13 cellular contexts compared by ENCODE assay signal in the genomic region with DNA sequence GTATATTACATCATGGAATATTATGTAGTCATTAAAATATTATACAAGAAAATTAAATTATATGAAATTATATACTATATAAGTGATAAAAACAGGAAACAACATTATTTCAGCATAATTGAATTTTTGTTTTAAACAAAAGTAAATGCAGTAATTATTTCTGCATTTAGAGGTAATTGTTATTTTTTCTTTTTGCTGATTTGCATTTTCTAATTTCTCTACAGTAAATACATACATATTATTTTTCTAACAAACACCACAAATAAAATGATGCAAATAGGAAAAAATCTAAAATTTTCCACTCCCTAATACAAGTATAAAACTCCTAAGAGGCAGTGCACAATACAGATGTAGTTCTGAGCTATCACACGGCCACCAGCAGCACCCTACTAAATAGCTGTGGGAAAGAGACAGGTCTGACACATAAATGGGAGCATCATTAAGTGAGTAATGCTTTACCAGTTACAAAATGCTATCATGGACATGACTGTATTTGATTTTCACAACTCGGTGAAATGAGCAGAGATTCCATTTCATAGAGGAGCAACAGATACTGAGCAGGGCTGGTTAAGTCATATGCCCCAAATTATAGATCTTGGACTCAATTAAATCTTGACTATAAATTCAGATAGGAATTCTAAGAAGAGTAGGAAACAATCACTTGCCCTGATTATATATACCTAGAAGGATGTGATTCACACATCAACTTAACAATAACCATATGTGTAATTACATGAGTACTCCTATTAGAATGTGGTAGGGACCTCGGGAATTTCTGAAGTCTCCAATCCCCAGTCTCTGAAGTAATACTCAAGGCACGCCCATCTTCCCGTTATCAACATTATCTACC. TPM values are rescaled to one million over a fixed set of nuclear protein-coding genes. Genes with fewer than 3 reads are reported as not detected.
A peak's percentile ranks its signal among the peaks of the same experiment; 100 is the strongest.
DNase-seq lines count a peak whose midpoint lies in the region; ATAC-seq and TF ChIP-seq lines count a peak whose summit lies in the region.
"Had no signal": no experiment of that assay in that cellular context is flagged by ENCODE, and none has a peak within 500 bp of the region (broad histone marks: within the 10 kb centered on the region; RNA-seq: fewer than 3 reads in every experiment).

No MANE protein-coding gene starts in this region.

- TF ChIP-seq EP300 in gastroesophageal sphincter (IDR thresholded peaks at IDR 0.05), result no peak

- no peaks in the 10 kb centered on the region for H3K36me3 Mint-ChIP-seq in activated naive CD4-positive, alpha-beta T cell treated with anti-CD3 and anti-CD28 coated beads, Interleukin-2, amount 50 U/mL, for 72 hours
- H3K36me3 Mint-ChIP-seq in stimulated activated effector memory CD8-positive, alpha-beta T cell treated with anti-CD3 and anti-CD28 coated beads, Interleukin-12 subunit alpha, Interleukin-12 subunit beta, amount 100 ng/mL, for 72 hours, result no peaks in the 10 kb centered on the region

- H3K4me1 ChIP-seq in gastroesophageal sphincter, result peaks cover 0 to 13% (median 7%) of the 10 kb centered on the region in 3 donors
- H3K4me1 ChIP-seq: parathyroid adenoma had no signal

- no peaks in the 10 kb centered on the region for H3K36me3 ChIP-seq in gastroesophageal sphincter

- H3K4me3 ChIP-seq in foreskin fibroblast (ENCODE audit: low read depth in 1 of 2, low read length in 2 of 2) (no peak overlapping the region), gastroesophageal sphincter (no peak overlapping the region)

- no peaks in the 10 kb centered on the region for H3K9me3 ChIP-seq in gastroesophageal sphincter
- H3K9me3 ChIP-seq: BE2C had no signal

- no peak for TF ChIP-seq POLR2A in gastroesophageal sphincter (IDR thresholded peaks at IDR 0.05)

- no peak overlapping the region for H3K27ac ChIP-seq in gastroesophageal sphincter
- H3K27ac ChIP-seq: parathyroid adenoma had no signal

- 87% methylated on average over 5 of the region's 5 CpGs for WGBS in gastroesophageal sphincter (ENCODE audit: low coverage in 1 of 2), 2 donors

- no peaks in the 10 kb centered on the region for H3K9me3 Mint-ChIP-seq in activated naive CD4-positive, alpha-beta T cell treated with anti-CD3 and anti-CD28 coated beads, Interleukin-2, amount 50 U/mL, for 72 hours
- no peaks in the 10 kb centered on the region for H3K9me3 Mint-ChIP-seq in stimulated activated effector memory CD8-positive, alpha-beta T cell treated with anti-CD3 and anti-CD28 coated beads, Interleukin-12 subunit alpha, Interleukin-12 subunit beta, amount 100 ng/mL, for 72 hours

- no peak overlapping the region for H3K4me3 Mint-ChIP-seq in stimulated activated effector memory CD8-positive, alpha-beta T cell treated with anti-CD3 and anti-CD28 coated beads, Interleukin-12 subunit alpha, Interleukin-12 subunit beta, amount 100 ng/mL, for 72 hours

- DNase-seq in activated naive CD4-positive, alpha-beta T cell treated with anti-CD3 and anti-CD28 coated beads, Interleukin-2, amount 50 U/mL, for 72 hours (ENCODE audit: low spot score in 2 of 2), result no peak
- DNase-seq in activated naive CD4-positive, alpha-beta T cell treated with anti-CD3 and anti-CD28 coated beads, Interleukin-2, amount 50 U/mL, for 16 hours, result no peak
- DNase-seq in SW 1271 (lab: John Stamatoyannopoulos, UW) (peak; percentile 19 to 54), foreskin fibroblast (peak; percentile 65 to 90)
- DNase-seq in stimulated activated effector memory CD8-positive, alpha-beta T cell treated with anti-CD3 and anti-CD28 coated beads, Interleukin-12 subunit alpha, Interleukin-12 subunit beta, amount 100 ng/mL, for 72 hours (ENCODE audit: low spot score in 2 of 2), result no peak
- DNase-seq: BE2C; NCI-H1694 treated with DMSO at 0.1 percent for 48 hours; stimulated activated CD4-positive, alpha-beta T cell treated with anti-CD3 and anti-CD28 coated beads, Interleukin-4, amount 100 ng/mL, for 1 hour; substantia nigra had no signal

- H3K27me3 ChIP-seq in gastroesophageal sphincter, result no peaks in the 10 kb centered on the region
- H3K27me3 ChIP-seq: BE2C had no signal

- H3K4me1 Mint-ChIP-seq in stimulated activated effector memory CD8-positive, alpha-beta T cell treated with anti-CD3 and anti-CD28 coated beads, Interleukin-12 subunit alpha, Interleukin-12 subunit beta, amount 100 ng/mL, for 72 hours, result peaks cover 20% of the 10 kb centered on the region

- H3K27ac Mint-ChIP-seq in activated naive CD4-positive, alpha-beta T cell treated with anti-CD3 and anti-CD28 coated beads, Interleukin-2, amount 50 U/mL, for 72 hours, result no peak overlapping the region
- H3K27ac Mint-ChIP-seq in stimulated activated effector memory CD8-positive, alpha-beta T cell treated with anti-CD3 and anti-CD28 coated beads, Interleukin-12 subunit alpha, Interleukin-12 subunit beta, amount 100 ng/mL, for 72 hours, result no peak overlapping the region

- ATAC-seq in activated naive CD4-positive, alpha-beta T cell treated with anti-CD3 and anti-CD28 coated beads, Interleukin-2, amount 50 U/mL, for 72 hours, result peak; percentile 38 to 52
- ATAC-seq in stimulated activated effector memory CD8-positive, alpha-beta T cell treated with anti-CD3 and anti-CD28 coated beads, Interleukin-12 subunit alpha, Interleukin-12 subunit beta, amount 100 ng/mL, for 72 hours, result peak; percentile 97
- ATAC-seq in HG03378 (IDR thresholded peaks at IDR 0.05; ENCODE audit: unreplicated experiment), result no peak
- no peak for ATAC-seq in GM19035 (IDR thresholded peaks at IDR 0.05; ENCODE audit: unreplicated experiment)
- no peak for ATAC-seq in gastroesophageal sphincter

- TF ChIP-seq CTCF in foreskin fibroblast (IDR thresholded peaks at IDR 0.05; ENCODE audit: low read depth, low read length) (no peak), gastroesophageal sphincter (IDR thresholded peaks at IDR 0.05) (no peak)

RNA-seq across cellular contexts. Expression of a gene that starts 49.0 kb away (rescaled TPM):
- 10 to 100 TPM in 1 of 2 donors, 1 to 10 TPM in 1; 7.6 to 11.3 TPM for total RNA-seq in activated naive CD4-positive, alpha-beta T cell treated with anti-CD3 and anti-CD28 coated beads, Interleukin-2, amount 50 U/mL, for 72 hours
- 10 to 100 TPM; 21.5 to 30.7 (median 28.2) TPM for total RNA-seq in gastroesophageal sphincter

Comparison
In these comparisons a context has a peak if more than half of its experiments do, and no peak if none do; other contexts are left out.
1. ATAC-seq: peak in activated naive CD4-positive, alpha-beta T cell treated with anti-CD3 and anti-CD28 coated beads, Interleukin-2, amount 50 U/mL, for 72 hours (2 of 2) and stimulated activated effector memory CD8-positive, alpha-beta T cell treated with anti-CD3 and anti-CD28 coated beads, Interleukin-12 subunit alpha, Interleukin-12 subunit beta, amount 100 ng/mL, for 72 hours (single experiment); none in HG03378 (single experiment), GM19035 (single experiment) and gastroesophageal sphincter (single experiment).
2. DNase-seq: peak in SW 1271 (2 of 2) and foreskin fibroblast (2 of 2); none in activated naive CD4-positive, alpha-beta T cell treated with anti-CD3 and anti-CD28 coated beads, Interleukin-2, amount 50 U/mL, for 72 hours (0 of 2), activated naive CD4-positive, alpha-beta T cell treated with anti-CD3 and anti-CD28 coated beads, Interleukin-2, amount 50 U/mL, for 16 hours (single experiment) and stimulated activated effector memory CD8-positive, alpha-beta T cell treated with anti-CD3 and anti-CD28 coated beads, Interleukin-12 subunit alpha, Interleukin-12 subunit beta, amount 100 ng/mL, for 72 hours (0 of 2).